ENCODE assay signal across 11 cellular contexts in the genomic region with DNA sequence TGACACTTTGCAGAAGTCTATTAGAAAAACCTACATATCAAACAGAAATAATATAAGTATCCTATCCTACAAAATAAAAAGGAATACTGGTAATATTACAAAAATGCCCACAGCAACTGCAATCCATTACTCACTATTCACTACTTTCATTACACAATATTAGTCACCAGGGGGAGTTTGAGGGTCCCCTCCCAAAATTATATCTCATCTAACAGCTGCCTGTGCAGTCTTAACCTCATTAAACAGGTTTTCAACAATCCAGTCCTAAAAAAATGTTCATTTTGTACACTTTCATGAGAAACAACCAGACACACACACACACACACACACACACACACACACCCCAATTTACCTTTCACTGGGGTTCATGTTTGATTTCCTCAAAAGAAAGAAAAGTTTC. TPM values are rescaled to one million over a fixed set of nuclear protein-coding genes. Genes with fewer than 3 reads are reported as not detected.
DNase-seq lines count a peak whose midpoint lies in the region; ATAC-seq lines count a peak whose summit lies in the region.
"Had no signal": no experiment of that assay in that cellular context is flagged by ENCODE, and none has a peak within 500 bp of the region (broad histone marks: within the 10 kb centered on the region; RNA-seq: fewer than 3 reads in every experiment).

No MANE protein-coding gene starts in this region.

- no peaks in the 10 kb centered on the region for H3K9me3 Mint-ChIP-seq in naive thymus-derived CD4-positive, alpha-beta T cell

- H3K4me3 Mint-ChIP-seq in naive thymus-derived CD4-positive, alpha-beta T cell: peak overlapping the region in 3 of 10 donors; percentile 0 to 96 (median 95)

- intact Hi-C loops in naive thymus-derived CD4-positive, alpha-beta T cell (cut with micrococcal nuclease): loop anchor here (2.0 to 10.0 kb wide), 5 partner anchors 599 to 1479 kb away; a partner anchor contains a TSS

- H3K27ac ChIP-seq in naive thymus-derived CD4-positive, alpha-beta T cell (ENCODE audit: low read depth, low read length): no peak overlapping the region
- H3K27ac ChIP-seq: spleen had no signal

- no peak for ATAC-seq in naive thymus-derived CD4-positive, alpha-beta T cell
- ATAC-seq in esophagus mucosa: no peak
- ATAC-seq in GM21390 (IDR thresholded peaks at IDR 0.05; ENCODE audit: unreplicated experiment): no peak

- DNase-seq in EH (ENCODE audit: low read depth) (peak; percentile 31), KBM-7 (peak; percentile 19), astrocyte of the hippocampus (ENCODE audit: low read depth, low spot score) (peak; percentile 14), NK-92 (lab: John Stamatoyannopoulos, UW; ENCODE audit: unreplicated experiment) (no peak)
- no peak for DNase-seq in naive thymus-derived CD4-positive, alpha-beta T cell
- DNase-seq: NCI-H2081 treated with DMSO at 0.1 percent for 48 hours, spleen, T-helper 2 cell had no signal

- peaks cover 5 to 13% of the 10 kb centered on the region in 2 donors for H3K4me1 ChIP-seq in naive thymus-derived CD4-positive, alpha-beta T cell (ENCODE audit: control insufficient read depth in 2 of 2, insufficient read depth in 2 of 2, low read length in 2 of 2)

- H3K9me3 ChIP-seq in naive thymus-derived CD4-positive, alpha-beta T cell (ENCODE audit: control insufficient read depth in 2 of 3, low read length in 3 of 3): no peaks in the 10 kb centered on the region
- H3K9me3 ChIP-seq: spleen had no signal

- POLR2A ChIA-PET in naive thymus-derived CD4-positive, alpha-beta T cell (lab: Charles Lee): no interaction called here

- in situ Hi-C loops in KBM-7 (cut with MboI; ENCODE audit: low pct_unique_long_range_greater_than_20kb, low sequenced_read_pairs): no loop called here

- H3K27me3 Mint-ChIP-seq in naive thymus-derived CD4-positive, alpha-beta T cell: peaks cover 0 to 14% (median 0%) of the 10 kb centered on the region in 5 donors

- peaks cover 0 to 10% (median 0%) of the 10 kb centered on the region in 3 experiments for H3K36me3 ChIP-seq in naive thymus-derived CD4-positive, alpha-beta T cell (ENCODE audit: control insufficient read depth in 2 of 3, insufficient read depth in 3 of 3, low read length in 3 of 3)
- H3K36me3 ChIP-seq: spleen had no signal

- peak overlapping the region in 8 of 9 donors; percentile 60 to 91 (median 89) for H3K27ac Mint-ChIP-seq in naive thymus-derived CD4-positive, alpha-beta T cell

- H3K36me3 Mint-ChIP-seq in naive thymus-derived CD4-positive, alpha-beta T cell: peaks cover 0 to 2% (median 0%) of the 10 kb centered on the region in 5 donors

- H3K27me3 ChIP-seq in naive thymus-derived CD4-positive, alpha-beta T cell (ENCODE audit: control insufficient read depth in 2 of 2, insufficient read depth in 2 of 2, low read length in 2 of 2): no peaks in the 10 kb centered on the region
- H3K27me3 ChIP-seq: spleen had no signal

- H3K4me1 Mint-ChIP-seq in naive thymus-derived CD4-positive, alpha-beta T cell: peaks cover 24 to 69% (median 49%) of the 10 kb centered on the region in 7 donors

- CTCF ChIA-PET in naive thymus-derived CD4-positive, alpha-beta T cell (lab: Charles Lee): no interaction called here

- no peak overlapping the region for H3K4me3 ChIP-seq in naive thymus-derived CD4-positive, alpha-beta T cell (ENCODE audit: low read length)
- H3K4me3 ChIP-seq: spleen had no signal

RNA-seq across cellular contexts. Expression of a gene that starts 2.9 kb away (rescaled TPM):
- 10 to 100 TPM in 2 of 5 experiments, 1 to 10 TPM in 3; 7.9 to 12.6 (median 8.9) TPM for total RNA-seq in naive thymus-derived CD4-positive, alpha-beta T cell
- 1 to 10 TPM; 4.6 to 5.0 TPM for polyA plus RNA-seq in naive thymus-derived CD4-positive, alpha-beta T cell
- 32.9 TPM for total RNA-seq in esophagus mucosa

RNA-seq across cellular contexts. Expression of a gene that starts 48.2 kb away (rescaled TPM):
- total RNA-seq in naive thymus-derived CD4-positive, alpha-beta T cell: not detected
- not detected for polyA plus RNA-seq in naive thymus-derived CD4-positive, alpha-beta T cell
- total RNA-seq in esophagus mucosa: 0.28 TPM
- total RNA-seq: lower leg skin, spleen had no signal
- polyA plus RNA-seq: spleen had no signal

Comparison
In these comparisons a context has a peak if more than half of its experiments do, and no peak if none do; other contexts are left out.
1. DNase-seq: peak in EH (single experiment), KBM-7 (single experiment) and astrocyte of the hippocampus (single experiment); none in naive thymus-derived CD4-positive, alpha-beta T cell (0 of 9) and NK-92 (single experiment).